In genomic region chr17:37844158-37844976, GRCh38 we compare ENCODE assay signal across 8 cellular contexts.
DNase-seq lines count a peak whose midpoint lies in the region; ATAC-seq, FAIRE-seq and TF ChIP-seq lines count a peak whose summit lies in the region.

No MANE protein-coding gene starts in this region.

- peaks cover 24% of the 10 kb centered on the region for H3K4me1 Mint-ChIP-seq in T-helper 2 cell treated with Interferon-gamma antibody and Interleukin-4, amounts not matched to agents 5 μg/mL and 100 μg/mL, for 36 hours (ENCODE audit: low read depth)

- no peaks in the 10 kb centered on the region for H3K9me3 Mint-ChIP-seq in T-helper 2 cell treated with Interferon-gamma antibody and Interleukin-4, amounts not matched to agents 5 μg/mL and 100 μg/mL, for 36 hours

- 0 out of 2 replicates have a peak, but pooled peaks have one; percentile 26 for TF ChIP-seq POLR2A in GM12878 (IDR thresholded peaks at IDR 0.05; ENCODE audit: low read depth, low read length)

- TF ChIP-seq CTCF in GM12865 (IDR thresholded peaks at IDR 0.05; ENCODE audit: insufficient read depth, low read depth, low read length, missing control alignments) (peak; percentile 94), GM12878 (IDR thresholded peaks at IDR 0.05 in 2 of 3, conservative IDR thresholded peaks at IDR 0.05 in 1 of 3; ENCODE audit: control insufficient read depth in 2 of 3, extremely low read depth in 1 of 3, insufficient read depth in 1 of 3, low read depth in 3 of 3, low read length in 3 of 3) (peak; percentile 69 to 90 (median 88)), keratinocyte (optimal IDR thresholded peaks at IDR 0.05 in 1 of 3, IDR thresholded peaks at IDR 0.05 in 1 of 3, conservative IDR thresholded peaks at IDR 0.05 in 1 of 3; ENCODE audit: extremely low read depth in 1 of 3, insufficient read depth in 2 of 3, low read length in 3 of 3) (peak; percentile 66 to 85 (median 80))

- no peaks in the 10 kb centered on the region for H3K36me3 Mint-ChIP-seq in T-helper 2 cell treated with Interferon-gamma antibody and Interleukin-4, amounts not matched to agents 5 μg/mL and 100 μg/mL, for 36 hours (ENCODE audit: low read depth)

- H3K4me3 Mint-ChIP-seq in T-helper 2 cell treated with Interferon-gamma antibody and Interleukin-4, amounts not matched to agents 5 μg/mL and 100 μg/mL, for 36 hours: no peak overlapping the region

- FAIRE-seq in GM12878 (lab: Jason Lieb, UNC) (no peak), keratinocyte (lab: Jason Lieb, UNC) (no peak)

- H2AFZ ChIP-seq in GM12878 (ENCODE audit: control insufficient read depth, low read depth, low read length) (peak overlapping the region; percentile 83), keratinocyte (ENCODE audit: control insufficient read depth, low read length) (no peak overlapping the region)

- 14% methylated on average over 28 of the region's 29 CpGs for WGBS in GM12878 (ENCODE audit: insufficient coverage, insufficient replicate concordance, low lambda C conversion rate, missing lambda C conversion rate)

- peak; percentile 85 for TF ChIP-seq RAD21 in GM12878 (IDR thresholded peaks at IDR 0.05; ENCODE audit: insufficient read depth, low read depth, low read length)

- no peaks in the 10 kb centered on the region for H3K27me3 ChIP-seq in GM12878 (replicated peaks in 1 of 2; ENCODE audit: control insufficient read depth in 2 of 2, insufficient read depth in 2 of 2, low read length in 1 of 2)
- peaks cover 6% of the 10 kb centered on the region for H3K27me3 ChIP-seq in keratinocyte (ENCODE audit: control insufficient read depth, extremely low read depth, insufficient read depth, low read length)

- DNase-seq in GM12865 (ENCODE audit: low read depth): peak; percentile 70
- DNase-seq in T-helper 2 cell treated with Interferon-gamma antibody and Interleukin-4, amounts not matched to agents 5 μg/mL and 100 μg/mL, for 36 hours (ENCODE audit: low spot score): peak; percentile 61
- DNase-seq in GM12878 (ENCODE audit: low read depth, low spot score): no peak
- DNase-seq in keratinocyte (ENCODE audit: low read depth, low spot score): no peak
- DNase-seq in stimulated activated CD4-positive, alpha-beta T cell treated with anti-CD3 and anti-CD28 coated beads, Interleukin-2, amount 100 ng/mL, for 4 hours (ENCODE audit: low read depth): peak; percentile 16
- DNase-seq in epidermal melanocyte (ENCODE audit: insufficient read length, low spot score): no peak
- no peak for DNase-seq in DMS79 (lab: John Stamatoyannopoulos, UW)

- in situ Hi-C loops in GM12878 (cut with MboI): loop anchor here (25.0 kb wide), 1 partner anchor 543 kb away; no protein-coding TSS in a partner anchor

- H3K79me2 ChIP-seq in GM12878 (ENCODE audit: control insufficient read depth, insufficient read depth, low read length): no peaks in the 10 kb centered on the region
- no peaks in the 10 kb centered on the region for H3K79me2 ChIP-seq in keratinocyte (ENCODE audit: control insufficient read depth, insufficient read depth, low read length)

- intact Hi-C loops in GM12878 (cut with micrococcal nuclease; ENCODE audit: unreplicated experiment): loop anchor here (1.0 kb wide), 1 partner anchor 70 kb away; no protein-coding TSS in a partner anchor

- SMC1A ChIA-PET in GM12878 (lab: Charles Lee; ENCODE audit: uncharacterized antibody, unreplicated experiment): interaction anchor here (0.6 to 5.9 kb wide), 13 partner anchors 11 to 200 kb away, joined by 3 to 48 read pairs (median 3); no protein-coding TSS in a partner anchor

- RAD21 ChIA-PET in GM12878 (lab: Charles Lee; ENCODE audit: unreplicated experiment): interaction anchor here (0.8 to 1.7 kb wide), 7 partner anchors 10 to 194 kb away, joined by 3 to 14 read pairs (median 3); no protein-coding TSS in a partner anchor

- H3K9me1 ChIP-seq in keratinocyte (ENCODE audit: control insufficient read depth, extremely low read depth, insufficient read depth, low read length): no peaks in the 10 kb centered on the region

- H3K4me1 ChIP-seq in GM12878 (ENCODE audit: control insufficient read depth, insufficient read depth, low read length) (peaks cover 28% of the 10 kb centered on the region), keratinocyte (ENCODE audit: control insufficient read depth, extremely low read depth, insufficient read depth, low read length) (peaks cover 9% of the 10 kb centered on the region)

- POLR2A ChIA-PET in GM12878 (lab: Charles Lee): interaction anchor here (0.6 to 1.8 kb wide), 4 partner anchors 24 to 403 kb away, joined by 3 to 4 read pairs (median 4); no protein-coding TSS in a partner anchor

- H3K27ac ChIP-seq in GM12878 (ENCODE audit: control insufficient read depth, insufficient read depth) (no peak overlapping the region), keratinocyte (ENCODE audit: control insufficient read depth, insufficient read depth, low read length) (no peak overlapping the region)

- dilution Hi-C loops in keratinocyte (cut with MboI; ENCODE audit: extremely low pct_ligation_motif_present, low sequenced_read_pairs): loop anchor here (10.0 kb wide), 1 partner anchor 130 kb away; no protein-coding TSS in a partner anchor

- H3K27me3 Mint-ChIP-seq in T-helper 2 cell treated with Interferon-gamma antibody and Interleukin-4, amounts not matched to agents 5 μg/mL and 100 μg/mL, for 36 hours (ENCODE audit: low read depth): no peaks in the 10 kb centered on the region

- no TSS peak for BruUV-seq in GM12878 (replicated peaks; lab: Mats Ljungman, UMichigan)

- TF ChIP-seq EP300 in GM12878 (IDR thresholded peaks at IDR 0.05; ENCODE audit: borderline replicate concordance in 1 of 2, control insufficient read depth in 1 of 2, low read depth in 2 of 2, low read length in 2 of 2): no peak

- H3K9ac ChIP-seq in GM12878 (ENCODE audit: control insufficient read depth, insufficient read depth, low read length): peak overlapping the region; percentile 25
- H3K9ac ChIP-seq in keratinocyte (ENCODE audit: control insufficient read depth, extremely low read depth, insufficient read depth, low read length): no peak overlapping the region

- H3K9me3 ChIP-seq in GM12878 (replicated peaks; ENCODE audit: control insufficient read depth, insufficient read depth, low read length): no peaks in the 10 kb centered on the region
- H3K9me3 ChIP-seq in keratinocyte (ENCODE audit: control insufficient read depth, low read depth, low read length): no peaks in the 10 kb centered on the region

- H3K27ac Mint-ChIP-seq in T-helper 2 cell treated with Interferon-gamma antibody and Interleukin-4, amounts not matched to agents 5 μg/mL and 100 μg/mL, for 36 hours: peak overlapping the region; percentile 68

- H3K4me2 ChIP-seq in GM12878 (ENCODE audit: control insufficient read depth, insufficient read depth) (peak overlapping the region; percentile 21), keratinocyte (ENCODE audit: control insufficient read depth, extremely low read depth, insufficient read depth, low read depth, low read length) (no peak overlapping the region)

- ATAC-seq in HG03045 (IDR thresholded peaks at IDR 0.05; ENCODE audit: unreplicated experiment) (peak; percentile 61), GM12878 (peak; percentile 84)

- no peak overlapping the region for H3K4me3 ChIP-seq in GM12865 (ENCODE audit: low read depth, low read length)
- H3K4me3 ChIP-seq in GM12878: no peak overlapping the region
- no peak overlapping the region for H3K4me3 ChIP-seq in keratinocyte (ENCODE audit: control insufficient read depth in 2 of 3, extremely low read depth in 1 of 3, insufficient read depth in 2 of 3, low read depth in 1 of 3, low read length in 3 of 3)

- H3K36me3 ChIP-seq in GM12878 (ENCODE audit: control insufficient read depth in 2 of 2, insufficient read depth in 2 of 2, low read length in 1 of 2) (no peaks in the 10 kb centered on the region; a peak in 1 of 4 replicates), keratinocyte (ENCODE audit: control insufficient read depth in 2 of 2, extremely low read depth in 1 of 2, insufficient read depth in 2 of 2, low read length in 2 of 2) (no peaks in the 10 kb centered on the region)

- H4K20me1 ChIP-seq in GM12878 (ENCODE audit: control insufficient read depth, insufficient read depth): no peaks in the 10 kb centered on the region
- no peaks in the 10 kb centered on the region for H4K20me1 ChIP-seq in keratinocyte (ENCODE audit: control insufficient read depth, extremely low read depth, insufficient read depth, low read length)

- CTCF ChIA-PET in GM12878 (lab: Yijun Ruan, JAX): interaction anchor here (0.7 to 3.6 kb wide), 15 partner anchors 10 to 194 kb away, joined by 3 to 28 read pairs (median 4); no protein-coding TSS in a partner anchor

TF ChIP-seq in GM12878, 131 proteins besides CTCF, POLR2A, EP300 and RAD21 (continues in another document):
- TF ChIP-seq ZNF24 (IDR thresholded peaks at IDR 0.05): no peak
- TF ChIP-seq EGR1 (IDR thresholded peaks at IDR 0.05; ENCODE audit: borderline replicate concordance in 1 of 2, low read depth in 2 of 2, low read length in 2 of 2): 0 out of 3 replicates have a peak, but pooled peaks of 1 of the 2 experiments have one; percentile 6
- TF ChIP-seq JUND (IDR thresholded peaks at IDR 0.05; ENCODE audit: low read depth, low read length): no peak
- TF ChIP-seq HSF1 (IDR thresholded peaks at IDR 0.05; ENCODE audit: low read depth, low read length): no peak
- TF ChIP-seq GABPA (IDR thresholded peaks at IDR 0.05; ENCODE audit: low read depth): no peak
- TF ChIP-seq RUNX3 (IDR thresholded peaks at IDR 0.05; ENCODE audit: low read length): peak; percentile 69
- TF ChIP-seq EED (IDR thresholded peaks at IDR 0.05; ENCODE audit: low read depth): 0 out of 2 replicates have a peak, but pooled peaks have one; percentile 14
- no peak for TF ChIP-seq ATF3 (IDR thresholded peaks at IDR 0.05; ENCODE audit: borderline replicate concordance, extremely low read depth, low read depth, low read length)
- TF ChIP-seq YY1 (IDR thresholded peaks at IDR 0.05; ENCODE audit: low read depth, low read length): 0 out of 2 replicates have a peak, but pooled peaks have one; percentile 46
- no peak for TF ChIP-seq KLF5 (IDR thresholded peaks at IDR 0.05; ENCODE audit: partially characterized antibody)

Comparison
In these comparisons a context has a peak if more than half of its experiments do, and no peak if none do; other contexts are left out.
1. DNase-seq: peak in GM12865 (single experiment), T-helper 2 cell treated with Interferon-gamma antibody and Interleukin-4, amounts not matched to agents 5 μg/mL and 100 μg/mL, for 36 hours (single experiment) and stimulated activated CD4-positive, alpha-beta T cell treated with anti-CD3 and anti-CD28 coated beads, Interleukin-2, amount 100 ng/mL, for 4 hours (single experiment); none in GM12878 (single experiment), keratinocyte (single experiment), epidermal melanocyte (single experiment) and DMS79 (single experiment).
2. Peak in every context shown above with its lines, with median percentiles within 50 percentile points of each other: CTCF ChIP-seq.